In the genomic region with DNA sequence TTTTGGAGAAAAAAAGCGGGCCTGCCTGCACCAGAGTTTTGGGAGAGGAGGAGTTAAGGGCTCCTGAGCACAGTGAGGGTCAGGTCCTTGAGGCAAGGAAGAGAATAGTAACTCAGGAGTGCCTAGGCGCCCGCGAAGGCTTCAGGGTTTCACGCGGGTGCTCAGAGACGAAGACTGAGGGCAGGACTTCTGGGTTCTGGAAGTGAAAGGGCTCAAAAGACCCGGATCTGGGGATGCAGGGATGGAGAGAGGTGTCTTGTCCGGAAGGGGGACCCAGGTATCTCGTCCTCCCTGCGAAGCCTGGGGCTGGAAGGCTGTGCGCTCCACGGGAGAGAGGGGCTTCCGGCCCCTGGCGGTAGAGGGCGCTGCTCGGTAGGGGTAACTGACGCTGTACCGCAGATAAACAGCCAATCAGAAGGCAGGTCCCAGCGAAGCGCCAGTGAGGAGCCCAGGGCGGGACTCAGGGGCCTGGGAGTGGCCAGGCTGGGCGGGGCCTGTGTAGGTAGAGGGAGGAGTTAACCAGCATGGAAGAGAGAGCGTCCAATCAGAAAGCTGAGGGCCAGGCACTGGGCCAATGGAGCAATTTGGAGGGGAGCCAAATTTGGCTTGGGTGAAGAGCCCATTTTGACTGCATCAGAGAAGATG, we compare ENCODE assay signal across 8 cellular contexts. TPM values are rescaled to one million over a fixed set of nuclear protein-coding genes. Genes with fewer than 3 reads are reported as not detected.
DNase-seq lines count a peak whose midpoint lies in the region; ATAC-seq, FAIRE-seq and TF ChIP-seq lines count a peak whose summit lies in the region.

No MANE protein-coding gene starts in this region.

- no peaks in the 10 kb centered on the region for H3K9me3 ChIP-seq in keratinocyte (ENCODE audit: control insufficient read depth, low read depth, low read length)

- no peaks in the 10 kb centered on the region for H4K20me1 ChIP-seq in keratinocyte (ENCODE audit: control insufficient read depth, extremely low read depth, insufficient read depth, low read length)

- H3K4me3 ChIP-seq in keratinocyte (ENCODE audit: control insufficient read depth in 2 of 3, extremely low read depth in 1 of 3, insufficient read depth in 2 of 3, low read depth in 1 of 3, low read length in 3 of 3): peak overlapping the region; percentile 52 to 73 (median 65)

- no peak overlapping the region for H3K27ac ChIP-seq in keratinocyte (ENCODE audit: control insufficient read depth, insufficient read depth, low read length)

- no peaks in the 10 kb centered on the region for H3K9me3 Mint-ChIP-seq in IgD-negative memory B cell

- peaks cover 13% of the 10 kb centered on the region for H3K27me3 Mint-ChIP-seq in IgD-negative memory B cell

- peaks cover 0 to 3% of the 10 kb centered on the region in 2 experiments for H3K36me3 ChIP-seq in keratinocyte (ENCODE audit: control insufficient read depth in 2 of 2, extremely low read depth in 1 of 2, insufficient read depth in 2 of 2, low read length in 2 of 2)

- peak overlapping the region; percentile 85 for H2AFZ ChIP-seq in keratinocyte (ENCODE audit: control insufficient read depth, low read length)

- FAIRE-seq in keratinocyte (lab: Jason Lieb, UNC): peak; percentile 32

- dilution Hi-C loops in keratinocyte (cut with MboI; ENCODE audit: extremely low pct_ligation_motif_present, low sequenced_read_pairs): no loop called here

- no peak for ATAC-seq in HG03175 (IDR thresholded peaks at IDR 0.05; ENCODE audit: unreplicated experiment)
- ATAC-seq in HG03439 (IDR thresholded peaks at IDR 0.05; ENCODE audit: unreplicated experiment): no peak

- peak overlapping the region; percentile 71 to 87 (median 82) for H3K4me3 Mint-ChIP-seq in IgD-negative memory B cell

- in situ Hi-C loops in SK-MEL-5 (cut with HindIII; ENCODE audit: low pct_unique_long_range_greater_than_20kb, low sequenced_read_pairs): no loop called here

- peak overlapping the region; percentile 74 for H3K9ac ChIP-seq in keratinocyte (ENCODE audit: control insufficient read depth, extremely low read depth, insufficient read depth, low read length)

- H3K9me1 ChIP-seq in keratinocyte (ENCODE audit: control insufficient read depth, extremely low read depth, insufficient read depth, low read length): no peaks in the 10 kb centered on the region

- H3K27me3 ChIP-seq in keratinocyte (ENCODE audit: control insufficient read depth, extremely low read depth, insufficient read depth, low read length): no peaks in the 10 kb centered on the region

- DNase-seq in GDM1 (lab: John Stamatoyannopoulos, UW) (peak; percentile 92), SK-MEL-5 (ENCODE audit: low read depth, low spot score) (peak; percentile 51), cerebellar cortex (ENCODE audit: low spot score) (peak; percentile 85), keratinocyte (ENCODE audit: low read depth, low spot score) (peak; percentile 75)
- peak; percentile 28 for DNase-seq in stimulated activated CD4-positive, alpha-beta T cell treated with anti-CD3 and anti-CD28 coated beads, Interleukin-4, amount 100 ng/mL, for 24 hours

- H3K4me2 ChIP-seq in keratinocyte (ENCODE audit: control insufficient read depth, extremely low read depth, insufficient read depth, low read depth, low read length): peak overlapping the region; percentile 84

- H3K27ac Mint-ChIP-seq in IgD-negative memory B cell: peak overlapping the region in 1 of 3 donors; percentile 4

- TF ChIP-seq CTCF in keratinocyte (optimal IDR thresholded peaks at IDR 0.05 in 1 of 3, IDR thresholded peaks at IDR 0.05 in 1 of 3, conservative IDR thresholded peaks at IDR 0.05 in 1 of 3; ENCODE audit: extremely low read depth in 1 of 3, insufficient read depth in 2 of 3, low read length in 3 of 3): peak; percentile 72 to 83 (median 80)

- no peaks in the 10 kb centered on the region for H3K79me2 ChIP-seq in keratinocyte (ENCODE audit: control insufficient read depth, insufficient read depth, low read length)

- H3K4me1 Mint-ChIP-seq in IgD-negative memory B cell: peaks cover 4 to 17% (median 11%) of the 10 kb centered on the region in 3 donors

- peaks cover 1% of the 10 kb centered on the region for H3K36me3 Mint-ChIP-seq in IgD-negative memory B cell

- peaks cover 5% of the 10 kb centered on the region for H3K4me1 ChIP-seq in keratinocyte (ENCODE audit: control insufficient read depth, extremely low read depth, insufficient read depth, low read length)

RNA-seq across cellular contexts. Expression of a gene that starts 0.7 kb away (rescaled TPM):
- polyA plus RNA-seq in IgD-negative memory B cell: 0.59 TPM
- total RNA-seq in SK-MEL-5 (2014; rRNA removed; shearing (Covaris generic)): 0.67 and 1.3 TPM in 2 replicates
- polyA plus RNA-seq in SK-MEL-5 (2015; cell fraction: cytosol; rRNA removed): 0.58 and 1.2 TPM in 2 replicates
- polyA plus RNA-seq in SK-MEL-5 (2015; cell fraction: nucleus; rRNA removed): 0.83 TPM in 1 of 2 replicates, not detected in the other
- 3.7 to 14.0 TPM (median 5.5 TPM) in 3 replicates for polyA plus RNA-seq in keratinocyte
- 1.1 TPM for polyA plus RNA-seq in keratinocyte (2011; ENCODE audit: low read depth)
- polyA plus RNA-seq in keratinocyte (2011; cell fraction: cytosol; rRNA removed): 9.0 and 12.1 TPM in 2 replicates
- polyA plus RNA-seq in keratinocyte (2011; cell fraction: nucleus; rRNA removed): 11.4 and 14.5 TPM in 2 replicates
- polyA plus RNA-seq in keratinocyte (2012; ENCODE audit: low replicate concordance): 4.3 and 20.4 TPM in 2 replicates
- polyA minus RNA-seq in keratinocyte: 4.4 to 17.5 TPM (median 5.2 TPM) in 3 replicates
- polyA minus RNA-seq in keratinocyte (2011; cell fraction: cytosol; rRNA and poly(A)+ RNA removed): 17.8 TPM
- polyA minus RNA-seq in keratinocyte (2011; cell fraction: nucleus; rRNA and poly(A)+ RNA removed): 2.8 and 5.0 TPM in 2 replicates

RNA-seq across cellular contexts. Expression of a gene that starts 10.2 kb away (rescaled TPM):
- polyA plus RNA-seq in IgD-negative memory B cell (0.94 TPM), keratinocyte (0.03 TPM in 2 of 3 replicates, not detected in the other)
- 0.05 and 0.53 TPM in 2 replicates for total RNA-seq in SK-MEL-5 (2014; rRNA removed; shearing (Covaris generic))
- not detected in 2 replicates for polyA plus RNA-seq in SK-MEL-5 (2015; cell fraction: cytosol; rRNA removed)
- polyA plus RNA-seq in SK-MEL-5 (2015; cell fraction: nucleus; rRNA removed): not detected in 2 replicates
- polyA plus RNA-seq in keratinocyte (2011; ENCODE audit: low read depth): not detected
- polyA plus RNA-seq in keratinocyte (2011; cell fraction: cytosol; rRNA removed): not detected in 2 replicates
- 0.04 TPM in 1 of 2 replicates, not detected in the other for polyA plus RNA-seq in keratinocyte (2011; cell fraction: nucleus; rRNA removed)
- polyA plus RNA-seq in keratinocyte (2012; ENCODE audit: low replicate concordance): 0.89 TPM in 1 of 2 replicates, not detected in the other
- polyA minus RNA-seq in keratinocyte: not detected in 3 replicates
- polyA minus RNA-seq in keratinocyte (2011; cell fraction: cytosol; rRNA and poly(A)+ RNA removed): not detected
- not detected in 2 replicates for polyA minus RNA-seq in keratinocyte (2011; cell fraction: nucleus; rRNA and poly(A)+ RNA removed)

RNA-seq across cellular contexts. Expression of a gene that starts 13.4 kb away (rescaled TPM):
- polyA plus RNA-seq in IgD-negative memory B cell (9.5 TPM), keratinocyte (3.0 to 4.4 TPM (median 3.8 TPM) in 3 replicates)
- total RNA-seq in SK-MEL-5 (2014; rRNA removed; shearing (Covaris generic)): 6.7 and 8.2 TPM in 2 replicates
- polyA plus RNA-seq in SK-MEL-5 (2015; cell fraction: cytosol; rRNA removed): 12.0 and 12.1 TPM in 2 replicates
- polyA plus RNA-seq in SK-MEL-5 (2015; cell fraction: nucleus; rRNA removed): 13.0 and 17.4 TPM in 2 replicates
- 6.1 TPM for polyA plus RNA-seq in keratinocyte (2011; ENCODE audit: low read depth)
- 1.2 and 3.6 TPM in 2 replicates for polyA plus RNA-seq in keratinocyte (2011; cell fraction: cytosol; rRNA removed)
- 8.9 and 12.5 TPM in 2 replicates for polyA plus RNA-seq in keratinocyte (2011; cell fraction: nucleus; rRNA removed)
- 6.2 and 7.6 TPM in 2 replicates for polyA plus RNA-seq in keratinocyte (2012; ENCODE audit: low replicate concordance)
- polyA minus RNA-seq in keratinocyte: 1.9 to 10.4 TPM (median 3.2 TPM) in 3 replicates
- polyA minus RNA-seq in keratinocyte (2011; cell fraction: cytosol; rRNA and poly(A)+ RNA removed): 9.0 TPM
- polyA minus RNA-seq in keratinocyte (2011; cell fraction: nucleus; rRNA and poly(A)+ RNA removed): 6.1 and 9.2 TPM in 2 replicates

RNA-seq across cellular contexts. Expression of a gene that starts 30.1 kb away (rescaled TPM):
- not detected for polyA plus RNA-seq in IgD-negative memory B cell
- total RNA-seq in SK-MEL-5 (2014; rRNA removed; shearing (Covaris generic)): 0.16 and 0.18 TPM in 2 replicates
- polyA plus RNA-seq in SK-MEL-5 (2015; cell fraction: cytosol; rRNA removed): 0.46 and 0.58 TPM in 2 replicates
- polyA plus RNA-seq in SK-MEL-5 (2015; cell fraction: nucleus; rRNA removed): 0.22 TPM in 1 of 2 replicates, not detected in the other
- 0.08 to 0.12 TPM (median 0.10 TPM) in 3 replicates for polyA plus RNA-seq in keratinocyte
- polyA plus RNA-seq in keratinocyte (2011; ENCODE audit: low read depth): 0.12 TPM
- 0.06 and 0.18 TPM in 2 replicates for polyA plus RNA-seq in keratinocyte (2011; cell fraction: cytosol; rRNA removed)
- polyA plus RNA-seq in keratinocyte (2011; cell fraction: nucleus; rRNA removed): 0.14 and 0.23 TPM in 2 replicates
- polyA plus RNA-seq in keratinocyte (2012; ENCODE audit: low replicate concordance): 0.13 and 0.48 TPM in 2 replicates
- polyA minus RNA-seq in keratinocyte: 0.07 TPM in 1 of 3 replicates, not detected in the others
- polyA minus RNA-seq in keratinocyte (2011; cell fraction: cytosol; rRNA and poly(A)+ RNA removed): not detected
- polyA minus RNA-seq in keratinocyte (2011; cell fraction: nucleus; rRNA and poly(A)+ RNA removed): 0.32 TPM in 1 of 2 replicates, not detected in the other

RNA-seq across cellular contexts. Expression of a gene that starts 35.5 kb away (rescaled TPM):
- 19.8 TPM for polyA plus RNA-seq in IgD-negative memory B cell
- total RNA-seq in SK-MEL-5 (2014; rRNA removed; shearing (Covaris generic)): 83.6 and 89.7 TPM in 2 replicates
- 130 and 143 TPM in 2 replicates for polyA plus RNA-seq in SK-MEL-5 (2015; cell fraction: cytosol; rRNA removed)
- 456 and 561 TPM in 2 replicates for polyA plus RNA-seq in SK-MEL-5 (2015; cell fraction: nucleus; rRNA removed)
- polyA plus RNA-seq in keratinocyte: 12.2 to 23.3 TPM (median 17.4 TPM) in 3 replicates
- 28.3 TPM for polyA plus RNA-seq in keratinocyte (2011; ENCODE audit: low read depth)
- polyA plus RNA-seq in keratinocyte (2011; cell fraction: cytosol; rRNA removed): 5.1 and 9.5 TPM in 2 replicates
- 55.9 and 68.3 TPM in 2 replicates for polyA plus RNA-seq in keratinocyte (2011; cell fraction: nucleus; rRNA removed)
- polyA plus RNA-seq in keratinocyte (2012; ENCODE audit: low replicate concordance): 24.1 and 26.1 TPM in 2 replicates
- 13.6 to 38.1 TPM (median 21.5 TPM) in 3 replicates for polyA minus RNA-seq in keratinocyte
- polyA minus RNA-seq in keratinocyte (2011; cell fraction: cytosol; rRNA and poly(A)+ RNA removed): 14.2 TPM
- polyA minus RNA-seq in keratinocyte (2011; cell fraction: nucleus; rRNA and poly(A)+ RNA removed): 26.1 and 27.0 TPM in 2 replicates

Comparison
In these comparisons a context has a peak if more than half of its experiments do, and no peak if none do; other contexts are left out.
1. DNase-seq: peak in every context shown above with its lines; median percentile 92 in GDM1; 85 in cerebellar cortex; 75 in keratinocyte; 51 in SK-MEL-5; 28 in stimulated activated CD4-positive, alpha-beta T cell treated with anti-CD3 and anti-CD28 coated beads, Interleukin-4, amount 100 ng/mL, for 24 hours.